8 cellular contexts compared by ENCODE assay signal in the genomic region with DNA sequence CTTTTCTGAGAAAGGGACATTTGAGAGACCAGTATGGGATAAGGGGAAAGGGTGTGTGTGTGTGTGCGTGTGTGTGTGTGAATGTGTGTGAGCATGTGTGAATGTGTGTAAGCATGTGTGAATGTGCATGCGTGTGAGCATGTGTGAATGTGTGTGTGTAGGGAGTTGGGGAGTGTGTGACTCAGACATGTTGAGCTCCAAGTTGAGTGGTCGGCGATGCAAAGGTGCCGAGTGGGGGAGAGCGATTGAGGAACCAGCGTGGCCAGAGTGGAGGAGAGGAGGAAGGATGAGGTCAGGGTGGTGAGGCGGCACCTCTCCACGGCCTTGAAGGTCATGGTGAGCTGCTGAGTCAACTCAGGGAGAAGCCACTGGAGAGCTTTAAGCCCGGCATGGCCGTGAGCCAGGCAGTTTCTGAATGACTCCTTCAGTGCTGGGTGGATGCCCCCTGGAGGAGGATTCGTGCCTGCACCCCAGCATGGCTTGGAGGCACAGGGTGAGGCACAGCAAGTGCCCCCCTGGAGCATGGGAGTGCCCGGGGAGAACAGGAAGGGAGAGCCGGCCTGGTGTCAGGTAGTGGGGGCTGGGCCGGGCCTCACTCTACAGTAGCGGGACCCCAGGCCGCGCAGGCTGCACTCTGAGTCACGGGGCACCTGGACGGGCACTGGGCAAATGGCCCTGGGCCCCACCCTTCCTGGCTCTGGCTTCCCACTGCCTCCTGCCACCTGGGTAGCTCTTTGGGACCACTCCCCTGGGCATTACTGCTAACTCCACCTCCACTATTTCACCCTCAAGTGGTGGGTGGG. TPM values are rescaled to one million over a fixed set of nuclear protein-coding genes. Genes with fewer than 3 reads are reported as not detected.
DNase-seq lines count a peak whose midpoint lies in the region; ATAC-seq and TF ChIP-seq lines count a peak whose summit lies in the region.

No MANE protein-coding gene starts in this region.

- H3K9me3 ChIP-seq in BE2C (no peaks in the 10 kb centered on the region), ascending aorta (no peaks in the 10 kb centered on the region)

- H3K27ac ChIP-seq in KMS-11 (no peak overlapping the region), ascending aorta (no peak overlapping the region)

- H2AFZ ChIP-seq in KMS-11 (ENCODE audit: low read depth): peak overlapping the region; percentile 38; the same call in 1 of the 2 replicates

- H3K9ac ChIP-seq in KMS-11: no peak overlapping the region

- intact Hi-C loops in ascending aorta (cut with DNase I): no loop called here

- H3K36me3 ChIP-seq in BE2C (no peaks in the 10 kb centered on the region), KMS-11 (ENCODE audit: insufficient read depth) (no peaks in the 10 kb centered on the region), ascending aorta (no peaks in the 10 kb centered on the region)

- TF ChIP-seq CTCF in BE2C (IDR thresholded peaks at IDR 0.05; ENCODE audit: low read depth, low read length) (peak; percentile 43), KMS-11 (conservative IDR thresholded peaks at IDR 0.05; ENCODE audit: low read depth, low read length) (peak; percentile 63), ascending aorta (IDR thresholded peaks at IDR 0.05) (peak in 2 of 3 experiments; percentile 13 to 31)

- peak; percentile 44 for ATAC-seq in GM19043 (IDR thresholded peaks at IDR 0.05; ENCODE audit: low read depth, unreplicated experiment)
- ATAC-seq in HG03025 (IDR thresholded peaks at IDR 0.05; ENCODE audit: low FRiP score, unreplicated experiment): no peak

- H3K79me2 ChIP-seq in KMS-11 (ENCODE audit: insufficient read depth, low read depth): no peaks in the 10 kb centered on the region

- no peak overlapping the region for H3K4me3 ChIP-seq in BE2C (ENCODE audit: low read depth, low read length)
- no peak overlapping the region for H3K4me3 ChIP-seq in KMS-11 (IDR thresholded peaks at IDR 0.05; ENCODE audit: insufficient read depth, low read depth, low read length)
- no peak overlapping the region for H3K4me3 ChIP-seq in ascending aorta

- H3K4me1 ChIP-seq in BE2C: no peaks in the 10 kb centered on the region
- H3K4me1 ChIP-seq in KMS-11 (ENCODE audit: low read depth, poor library complexity, severe bottlenecking): peaks cover 36% of the 10 kb centered on the region
- H3K4me1 ChIP-seq in ascending aorta: peaks cover 4% of the 10 kb centered on the region in 2 donors

- H4K20me1 ChIP-seq in KMS-11 (ENCODE audit: insufficient read depth): no peaks in the 10 kb centered on the region

- H3K27me3 ChIP-seq in BE2C (no peaks in the 10 kb centered on the region), KMS-11 (ENCODE audit: insufficient read depth, low read depth) (no peaks in the 10 kb centered on the region), ascending aorta (no peaks in the 10 kb centered on the region)

- DNase-seq in BE2C (peak; percentile 49), T-helper 2 cell (peak; percentile 23 to 86 (median 50)), ascending aorta (ENCODE audit: low spot score in 2 of 2) (peak; percentile 48 to 84), islet precursor cell (peak; percentile 82)
- peak; percentile 66 to 75 for DNase-seq in stimulated activated CD4-positive, alpha-beta T cell treated with anti-CD3 and anti-CD28 coated beads, Interleukin-4, amount 100 ng/mL, for 48 hours (ENCODE audit: low read depth in 2 of 2)

- no peak overlapping the region; the same call in 1 of the 2 replicates for H3K4me2 ChIP-seq in KMS-11

RNA-seq across cellular contexts. Expression of gene CCDC88B, which starts 8.2 kb away (rescaled TPM):
- 1.4 TPM for polyA plus RNA-seq in BE2C (2012; ENCODE audit: insufficient read depth, insufficient read length, low read depth)
- total RNA-seq in ascending aorta: 5.1 TPM

RNA-seq across cellular contexts. Expression of gene PRDX5, which starts 13.8 kb away (rescaled TPM):
- 187 TPM for polyA plus RNA-seq in BE2C (2012; ENCODE audit: insufficient read depth, insufficient read length, low read depth)
- 153 TPM for total RNA-seq in ascending aorta

RNA-seq across cellular contexts. Expression of gene TRMT112, which starts 14.4 kb away (rescaled TPM):
- polyA plus RNA-seq in BE2C (2012; ENCODE audit: insufficient read depth, insufficient read length, low read depth): 825 TPM
- total RNA-seq in ascending aorta: 384 TPM

RNA-seq across cellular contexts. Expression of gene ESRRA, which starts 26.4 kb away (rescaled TPM):
- polyA plus RNA-seq in BE2C (2012; ENCODE audit: insufficient read depth, insufficient read length, low read depth): 45.7 TPM
- total RNA-seq in ascending aorta: 53.4 TPM

RNA-seq across cellular contexts. Expression of gene RPS6KA4, which starts 27.2 kb away (rescaled TPM):
- polyA plus RNA-seq in BE2C (2012; ENCODE audit: insufficient read depth, insufficient read length, low read depth): 33.0 TPM
- 81.5 TPM for total RNA-seq in ascending aorta
